8 cellular contexts compared by ENCODE assay signal in the genomic region with DNA sequence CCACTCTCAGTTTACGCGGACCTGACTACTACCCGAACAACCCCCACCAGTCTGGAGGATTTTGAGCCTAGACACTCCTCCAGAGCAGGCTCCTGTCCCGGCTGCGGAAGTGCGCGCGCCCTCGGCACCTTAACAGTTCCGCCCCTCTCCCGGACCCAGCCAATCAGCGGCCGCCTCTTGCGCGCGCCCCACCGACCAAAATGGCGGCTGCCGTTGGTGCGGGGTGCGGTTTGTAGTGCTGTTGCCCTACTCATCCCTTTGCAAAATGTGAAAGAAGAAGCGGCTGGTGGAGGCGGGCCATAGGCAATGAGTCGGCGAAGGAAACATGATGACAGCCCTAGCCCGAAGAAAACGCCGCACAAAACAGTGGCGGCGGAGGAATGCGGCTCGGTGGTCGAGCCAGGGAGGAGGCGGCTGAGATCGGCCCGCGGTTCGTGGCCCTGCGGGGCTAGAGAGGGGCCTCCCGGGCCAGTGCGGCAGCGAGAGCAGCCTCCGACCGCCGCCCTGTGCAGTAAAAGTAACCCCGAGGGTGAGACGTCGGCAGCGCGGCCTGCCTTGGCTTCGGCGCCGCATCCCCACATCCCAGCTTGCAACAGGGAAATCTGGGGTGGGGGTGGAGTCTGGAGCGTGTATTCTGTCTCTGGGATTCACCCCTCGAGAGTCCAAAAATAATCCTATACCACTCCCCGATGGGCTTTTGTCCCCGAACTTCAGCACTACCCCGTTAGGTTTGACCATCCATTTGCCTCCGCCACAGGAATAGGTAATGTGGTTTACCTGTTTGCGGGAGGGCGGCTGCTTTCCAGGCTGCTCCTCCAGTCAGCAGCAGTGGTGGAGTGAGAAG. TPM values are rescaled to one million over a fixed set of nuclear protein-coding genes. Genes with fewer than 3 reads are reported as not detected.
DNase-seq lines count a peak whose midpoint lies in the region; ATAC-seq, FAIRE-seq and TF ChIP-seq lines count a peak whose summit lies in the region.

Gene ETAA1, plus strand, starts transcription at position 191 of the 844 bp plus-strand sequence. Its CDS starts 116 bp downstream, at position 307.

- no peak within 1 kb of the TSS for H2BK5ac ChIP-seq in neuronal stem cell (ENCODE audit: low read length)

- TF ChIP-seq CTCF in HCT116 (IDR thresholded peaks at IDR 0.05 in 2 of 3, conservative IDR thresholded peaks at IDR 0.05 in 1 of 3; ENCODE audit: borderline replicate concordance in 1 of 3, insufficient read depth in 1 of 3, low read depth in 2 of 3, low read length in 2 of 3): no peak
- no peak for TF ChIP-seq CTCF in subcutaneous adipose tissue (IDR thresholded peaks at IDR 0.05; ENCODE audit: low read depth)

- H3K9ac ChIP-seq in HCT116 (ENCODE audit: low read length) (peak within 1 kb of the TSS; percentile 87), neuronal stem cell (ENCODE audit: low read depth, low read length, poor library complexity) (peak within 1 kb of the TSS; percentile 92)

- H3K4me2 ChIP-seq in HCT116 (ENCODE audit: low read length) (peak within 1 kb of the TSS; percentile 79), neuronal stem cell (ENCODE audit: insufficient read depth, low read length, poor library complexity, severe bottlenecking) (peak within 1 kb of the TSS; percentile 71)

- H3K9me3 Mint-ChIP-seq in activated naive CD4-positive, alpha-beta T cell treated with anti-CD3 and anti-CD28 coated beads, Interleukin-2, amount 10 ng/mL, durations not matched to agents 7 days and 5 days: no peaks in the 10 kb centered on the region

- BruUV-seq in HCT116 (replicated peaks; lab: Mats Ljungman, UMichigan): TSS peak; percentile 83

- intact Hi-C loops in HCT116 (cut with micrococcal nuclease): no loop called here

- peak within 1 kb of the TSS; percentile 61 to 94 for H3K4me3 ChIP-seq in HCT116 (replicated peaks in 1 of 2; ENCODE audit: low read depth in 1 of 2, low read length in 2 of 2)
- H3K4me3 ChIP-seq in neuronal stem cell (ENCODE audit: low read length in 2 of 2): peak within 1 kb of the TSS; percentile 97 to 99

- H4K8ac ChIP-seq in neuronal stem cell (ENCODE audit: low read depth, low read length): no peak within 1 kb of the TSS

- TF ChIP-seq RAD21 in HCT116 (IDR thresholded peaks at IDR 0.05; ENCODE audit: low read depth): no peak

- peak; percentile 68 for DNase-seq in HCT116 (ENCODE audit: low read depth, low spot score)
- peak; percentile 89 for DNase-seq in MV-4-11 (lab: John Stamatoyannopoulos, UW)
- DNase-seq in SK-MEL-5 (ENCODE audit: low read depth, low spot score): peak; percentile 93
- peak; percentile 94 for DNase-seq in activated naive CD4-positive, alpha-beta T cell treated with anti-CD3 and anti-CD28 coated beads, Interleukin-2, amount 10 ng/mL, durations not matched to agents 7 days and 5 days
- peak; percentile 85 to 92 for DNase-seq in frontal cortex (ENCODE audit: low spot score in 2 of 2)
- peak; percentile 87 for DNase-seq in neuronal stem cell (ENCODE audit: low spot score)

- H3K4me1 ChIP-seq in HCT116 (ENCODE audit: control insufficient read depth in 1 of 2, insufficient read depth in 2 of 2, low read length in 2 of 2) (peaks cover 3 to 15% of the 10 kb centered on the region in 2 experiments; a peak in 2 of 4 replicates), neuronal stem cell (ENCODE audit: control insufficient read depth in 2 of 2, insufficient read depth in 1 of 2, low read depth in 1 of 2, low read length in 2 of 2) (no peaks in the 10 kb centered on the region)

- POLR2A ChIA-PET in HCT116 (lab: Charles Lee): no interaction called here

- FAIRE-seq in G401.6 (lab: Jason Lieb, UNC) (peak; percentile 95), frontal cortex (lab: Jason Lieb, UNC) (no peak)

- H2AFZ ChIP-seq in HCT116 (ENCODE audit: low read depth, low read length, poor library complexity, severe bottlenecking) (peak within 1 kb of the TSS; percentile 86), neuronal stem cell (ENCODE audit: low read length) (peak within 1 kb of the TSS; percentile 99)

- no peaks in the 10 kb centered on the region for H3K79me1 ChIP-seq in neuronal stem cell (ENCODE audit: low read depth, low read length)

- peak within 1 kb of the TSS; percentile 56 for H3K14ac ChIP-seq in neuronal stem cell (ENCODE audit: low read length)

- H3K27me3 ChIP-seq in HCT116 (ENCODE audit: insufficient read depth, low read length) (no peaks in the 10 kb centered on the region), neuronal stem cell (ENCODE audit: control insufficient read depth in 3 of 3, insufficient read depth in 3 of 3, low read depth in 1 of 3, low read length in 3 of 3) (no peaks in the 10 kb centered on the region)

- H3K36me3 Mint-ChIP-seq in activated naive CD4-positive, alpha-beta T cell treated with anti-CD3 and anti-CD28 coated beads, Interleukin-2, amount 10 ng/mL, durations not matched to agents 7 days and 5 days: peaks cover 11% of the 10 kb centered on the region

- H2BK15ac ChIP-seq in neuronal stem cell (ENCODE audit: low read length): peak within 1 kb of the TSS; percentile 58

- H3K27ac Mint-ChIP-seq in activated naive CD4-positive, alpha-beta T cell treated with anti-CD3 and anti-CD28 coated beads, Interleukin-2, amount 10 ng/mL, durations not matched to agents 7 days and 5 days: peak within 1 kb of the TSS; percentile 98

- no CpG with 5 or more reads among the region's 61 CpGs for WGBS in neuronal stem cell (ENCODE audit: extremely low coverage in 2 of 2, insufficient read length in 2 of 2, insufficient replicate concordance in 1 of 2), 2 donors

- peak within 1 kb of the TSS; percentile 89 for H3K23ac ChIP-seq in neuronal stem cell (ENCODE audit: low read depth, low read length, poor library complexity)

- RAD21 ChIA-PET in HCT116 (lab: Charles Lee; ENCODE audit: low non-redundant PET in 1 of 2, low total read pairs in 2 of 2, uncharacterized antibody in 2 of 2, unreplicated experiment in 2 of 2): no interaction called here

- peaks cover 31% of the 10 kb centered on the region for H3K79me2 ChIP-seq in HCT116 (ENCODE audit: insufficient read depth, low read length)

- no peaks in the 10 kb centered on the region for H3K9me2 ChIP-seq in HCT116 (ENCODE audit: insufficient read depth)

- no peaks in the 10 kb centered on the region for H4K20me1 ChIP-seq in HCT116 (ENCODE audit: insufficient read depth)

- no peak within 1 kb of the TSS for H2BK120ac ChIP-seq in neuronal stem cell (ENCODE audit: low read depth, low read length)

- in situ Hi-C loops in SK-MEL-5 (cut with HindIII; ENCODE audit: low pct_unique_long_range_greater_than_20kb, low sequenced_read_pairs): no loop called here

- H3K27ac ChIP-seq in HCT116 (ENCODE audit: low read depth, low read length) (peak within 1 kb of the TSS; percentile 81), neuronal stem cell (replicated peaks; ENCODE audit: low read length) (peak within 1 kb of the TSS; percentile 87)

- H3K18ac ChIP-seq in neuronal stem cell (ENCODE audit: low read length): peak within 1 kb of the TSS; percentile 96

- no peak within 1 kb of the TSS for H2AK5ac ChIP-seq in neuronal stem cell (ENCODE audit: low read depth, low read length)

- CTCF ChIA-PET in HCT116 (lab: Charles Lee): no interaction called here
- CTCF ChIA-PET in activated naive CD4-positive, alpha-beta T cell treated with anti-CD3 and anti-CD28 coated beads, Interleukin-2, amount 10 ng/mL, durations not matched to agents 7 days and 5 days (lab: Charles Lee): no interaction called here

- H2BK12ac ChIP-seq in neuronal stem cell (ENCODE audit: low read length): no peak within 1 kb of the TSS

- no peaks in the 10 kb centered on the region for H3K9me3 ChIP-seq in HCT116 (ENCODE audit: control insufficient read depth in 1 of 2, insufficient read depth in 1 of 2, low read depth in 1 of 2, low read length in 2 of 2)
- H3K9me3 ChIP-seq in neuronal stem cell (replicated peaks in 1 of 2; ENCODE audit: control insufficient read depth in 2 of 2, insufficient read depth in 1 of 2, low read depth in 1 of 2, low read length in 2 of 2): no peaks in the 10 kb centered on the region

- TF ChIP-seq POLR2A in HCT116 (IDR thresholded peaks at IDR 0.05; ENCODE audit: borderline replicate concordance, extremely low read depth, insufficient read depth, insufficient read length): peak; percentile 51

- peak within 1 kb of the TSS; percentile 97 for H4K91ac ChIP-seq in neuronal stem cell (ENCODE audit: low read depth, low read length, poor library complexity)

- H3K4me3 Mint-ChIP-seq in activated naive CD4-positive, alpha-beta T cell treated with anti-CD3 and anti-CD28 coated beads, Interleukin-2, amount 10 ng/mL, durations not matched to agents 7 days and 5 days: peak within 1 kb of the TSS; percentile 97

- H3K36me3 ChIP-seq in HCT116 (ENCODE audit: control insufficient read depth in 1 of 2, insufficient read depth in 2 of 2, low read length in 2 of 2): peaks cover 0 to 8% of the 10 kb centered on the region in 2 experiments; a peak in 1 of 4 replicates
- H3K36me3 ChIP-seq in neuronal stem cell (replicated peaks in 1 of 2; ENCODE audit: control insufficient read depth in 2 of 2, insufficient read depth in 2 of 2, low read length in 2 of 2): peaks cover 0 to 38% of the 10 kb centered on the region in 2 donors

- H3K27me3 Mint-ChIP-seq in activated naive CD4-positive, alpha-beta T cell treated with anti-CD3 and anti-CD28 coated beads, Interleukin-2, amount 10 ng/mL, durations not matched to agents 7 days and 5 days: peaks cover 4% of the 10 kb centered on the region

- ATAC-seq in HCT116: peak; percentile 100

- no peak within 1 kb of the TSS for H3K4ac ChIP-seq in neuronal stem cell (ENCODE audit: low read length)

- H3K4me1 Mint-ChIP-seq in activated naive CD4-positive, alpha-beta T cell treated with anti-CD3 and anti-CD28 coated beads, Interleukin-2, amount 10 ng/mL, durations not matched to agents 7 days and 5 days: peaks cover 21% of the 10 kb centered on the region

TF ChIP-seq in HCT116, 20 proteins besides CTCF, POLR2A, EP300 and RAD21 (continues in another document):
- TF ChIP-seq SRF (IDR thresholded peaks at IDR 0.05; ENCODE audit: low read depth): 0 out of 2 replicates have a peak, but pooled peaks have one; percentile 40

RNA-seq across cellular contexts. Expression of gene ETAA1, which starts in this region (rescaled TPM):
- total RNA-seq in HCT116 (2021; ENCODE audit: unreplicated experiment) (9.6 TPM), frontal cortex (15.9 TPM), subcutaneous adipose tissue (10 to 100 TPM; 13.6 to 16.1 (median 16.0) TPM)
- 1.9 and 2.9 TPM in 2 replicates for polyA plus RNA-seq in HCT116 (2012)
- total RNA-seq in SK-MEL-5 (2014; rRNA removed; shearing (Covaris generic)): 26.4 and 28.8 TPM in 2 replicates
- 10.8 and 13.8 TPM in 2 replicates for polyA plus RNA-seq in SK-MEL-5 (2015; cell fraction: cytosol; rRNA removed)
- polyA plus RNA-seq in SK-MEL-5 (2015; cell fraction: nucleus; rRNA removed): 48.8 and 55.2 TPM in 2 replicates
- polyA plus RNA-seq in neuronal stem cell (2013, experiment 1 of 2): 19.4 TPM
- polyA plus RNA-seq in neuronal stem cell (2013, experiment 2 of 2): 19.9 TPM

Comparison
In these comparisons a context has a peak if more than half of its experiments do, and no peak if none do; other contexts are left out.
1. Peak in every context shown above with its lines: DNase-seq, ATAC-seq, H3K4me3 ChIP-seq and H3K27ac ChIP-seq.